In genomic region chr22:27088026-27088425, GRCh38 we compare ENCODE assay signal across 32 cellular contexts.
DNase-seq lines count a peak whose midpoint lies in the region; ATAC-seq and TF ChIP-seq lines count a peak whose summit lies in the region.
"Had no signal": no experiment of that assay in that cellular context is flagged by ENCODE, and none has a peak within 500 bp of the region (broad histone marks: within the 10 kb centered on the region; RNA-seq: fewer than 3 reads in every experiment).

No MANE protein-coding gene starts in this region.

- no peak overlapping the region for H3K9ac ChIP-seq in H9 (ENCODE audit: extremely low read depth, insufficient read length, low read length)

- H3K27ac Mint-ChIP-seq in H9 = no peak overlapping the region
- H3K27ac Mint-ChIP-seq: activated T-helper 2 cell treated with anti-CD3 and anti-CD28 coated beads, Interferon-gamma antibody, Interleukin-2, Interleukin-4, amounts not matched to agents 10 μg/mL and 5 μg/mL and 100 μg/mL, durations not matched to agents 14 hours and 24 hours and 36 hours; CD8-positive, alpha-beta memory T cell; natural killer cell; stimulated activated naive B cell treated with anti-CD40 and anti-IgM and Interleukin-4, amounts not matched to agents 10 μg/mL and 1 μg/mL and 100 μg/mL, for 72 hours; type B pancreatic cell had no signal

- no peaks in the 10 kb centered on the region for H3K79me1 ChIP-seq in H9 (ENCODE audit: insufficient read depth, low read depth, low read length, poor library complexity, severe bottlenecking)

- H3K9me3 ChIP-seq in H9 (ENCODE audit: control insufficient read depth, low read depth, low read length) (no peaks in the 10 kb centered on the region), right atrium auricular region (peaks cover 0 to 12% of the 10 kb centered on the region in 2 donors)
- H3K9me3 ChIP-seq: A549, colonic mucosa had no signal

- no peaks in the 10 kb centered on the region for H3K36me3 ChIP-seq in right atrium auricular region
- H3K36me3 ChIP-seq: cardiac muscle cell, colonic mucosa, WERI-Rb-1 had no signal

- CTCF ChIA-PET in GM10248 (lab: Yijun Ruan, JAX) = no interaction called here

- no peak overlapping the region for H2BK12ac ChIP-seq in H9 (ENCODE audit: insufficient read length, low read depth, low read length)

- no peak overlapping the region for H4K91ac ChIP-seq in H9 (ENCODE audit: insufficient read length, low read depth, low read length)

- no peak overlapping the region for H2AFZ ChIP-seq in H9 (ENCODE audit: low read length)

- no peak overlapping the region for H3K56ac ChIP-seq in H9 (ENCODE audit: insufficient read length, low read depth, low read length)

- no peak overlapping the region for H3K14ac ChIP-seq in H9 (ENCODE audit: insufficient read depth, low read length)

- no peak overlapping the region for H2BK15ac ChIP-seq in H9 (ENCODE audit: low read depth, low read length)

- H3K27me3 Mint-ChIP-seq in H9 (ENCODE audit: low read depth) = no peaks in the 10 kb centered on the region; the same call in 1 of the 2 replicates

- ATAC-seq in GM18868 (IDR thresholded peaks at IDR 0.05; ENCODE audit: unreplicated experiment) = no peak
- ATAC-seq: A549; natural killer cell; stimulated activated naive B cell treated with anti-CD40 and anti-IgM and Interleukin-4, amounts not matched to agents 10 μg/mL and 1 μg/mL and 100 μg/mL, for 72 hours had no signal

- no peak overlapping the region for H3K23ac ChIP-seq in H9 (ENCODE audit: insufficient read length, low read depth, low read length)

- H3K79me2 ChIP-seq in H9 (ENCODE audit: insufficient read depth, low read length) = no peaks in the 10 kb centered on the region

- TF ChIP-seq CTCF in GM10248 (IDR thresholded peaks at IDR 0.05; ENCODE audit: control extremely low read depth, extremely low read depth, low read depth, missing control alignments) = no peak
- no peak for TF ChIP-seq CTCF in H9 (conservative IDR thresholded peaks at IDR 0.05)
- TF ChIP-seq CTCF in right atrium auricular region (IDR thresholded peaks at IDR 0.05) = no peak

- H2BK120ac ChIP-seq in H9 (ENCODE audit: low read depth, low read length, poor library complexity, severe bottlenecking) = no peak overlapping the region

- H2BK5ac ChIP-seq in H9 (ENCODE audit: insufficient read length, low read length) = no peak overlapping the region

- no peak overlapping the region for H3T11ph ChIP-seq in H9 (ENCODE audit: low read length)

- POLR2A ChIA-PET in GM10248 (lab: Yijun Ruan, JAX) = no interaction called here

- no peak overlapping the region for H3K4me3 ChIP-seq in right atrium auricular region
- H3K4me3 ChIP-seq: A549, cardiac muscle cell, colonic mucosa, lung had no signal

- no peak overlapping the region for H3K4me3 Mint-ChIP-seq in H9
- H3K4me3 Mint-ChIP-seq: CD8-positive, alpha-beta memory T cell; natural killer cell; stimulated activated naive B cell treated with anti-CD40 and anti-IgM and Interleukin-4, amounts not matched to agents 10 μg/mL and 1 μg/mL and 100 μg/mL, for 72 hours; type B pancreatic cell had no signal

- H3K27me3 ChIP-seq in H9 (ENCODE audit: insufficient read depth, low read length) (no peaks in the 10 kb centered on the region), right atrium auricular region (no peaks in the 10 kb centered on the region)
- H3K27me3 ChIP-seq: colonic mucosa had no signal

- no peak overlapping the region for H2BK20ac ChIP-seq in H9 (ENCODE audit: low read depth, low read length, poor library complexity, severe bottlenecking)

- no peak overlapping the region for H2AK5ac ChIP-seq in H9 (ENCODE audit: insufficient read length, low read length)

- H3K4me1 Mint-ChIP-seq in H9 = peaks cover 21 to 31% of the 10 kb centered on the region in 2 experiments
- H3K4me1 Mint-ChIP-seq: CD8-positive, alpha-beta memory T cell; natural killer cell; stimulated activated naive B cell treated with anti-CD40 and anti-IgM and Interleukin-4, amounts not matched to agents 10 μg/mL and 1 μg/mL and 100 μg/mL, for 72 hours had no signal

- H3K4ac ChIP-seq in H9 (ENCODE audit: low read depth, low read length) = no peak overlapping the region

- H4K5ac ChIP-seq in H9 (ENCODE audit: insufficient read length, low read depth, low read length) = no peak overlapping the region

- no peaks in the 10 kb centered on the region for H3K9me3 Mint-ChIP-seq in H9
- H3K9me3 Mint-ChIP-seq: activated T-helper 2 cell treated with anti-CD3 and anti-CD28 coated beads, Interferon-gamma antibody, Interleukin-2, Interleukin-4, amounts not matched to agents 10 μg/mL and 5 μg/mL and 100 μg/mL, durations not matched to agents 14 hours and 24 hours and 36 hours; natural killer cell; stimulated activated naive B cell treated with anti-CD40 and anti-IgM and Interleukin-4, amounts not matched to agents 10 μg/mL and 1 μg/mL and 100 μg/mL, for 72 hours; type B pancreatic cell had no signal

- no peaks in the 10 kb centered on the region for H3K36me3 Mint-ChIP-seq in H9 (ENCODE audit: insufficient read depth in 1 of 3, low read depth in 3 of 3)
- H3K36me3 Mint-ChIP-seq: natural killer cell; stimulated activated naive B cell treated with anti-CD40 and anti-IgM and Interleukin-4, amounts not matched to agents 10 μg/mL and 1 μg/mL and 100 μg/mL, for 72 hours; type B pancreatic cell had no signal

- H3K23me2 ChIP-seq in H9 (ENCODE audit: insufficient read length, low read depth, low read length, poor library complexity, severe bottlenecking) = no peaks in the 10 kb centered on the region

- H4K8ac ChIP-seq in H9 (replicated peaks; ENCODE audit: insufficient read length, low read depth, low read length) = no peak overlapping the region

- H3K4me1 ChIP-seq in H9 (ENCODE audit: insufficient read depth, low read length) (no peaks in the 10 kb centered on the region), right atrium auricular region (no peaks in the 10 kb centered on the region)
- H3K4me1 ChIP-seq: A549, colonic mucosa had no signal

- no peaks in the 10 kb centered on the region for H4K20me1 ChIP-seq in H9 (ENCODE audit: control insufficient read depth, insufficient read depth, insufficient read length)

- H3K4me2 ChIP-seq in H9 (ENCODE audit: insufficient read depth, insufficient read length, low read length) = no peak overlapping the region
- H3K4me2 ChIP-seq: A549 had no signal

- no peak overlapping the region for H3K27ac ChIP-seq in H9 (ENCODE audit: insufficient read length, low read depth, low read length)
- H3K27ac ChIP-seq in right atrium auricular region = no peak overlapping the region
- H3K27ac ChIP-seq: A549, cardiac muscle cell, colonic mucosa, RWPE1, WERI-Rb-1 had no signal

- WGBS in H9 (ENCODE audit: extremely low coverage, insufficient read length, low lambda C conversion rate) = no CpG with 5 or more reads among the region's 1 CpG

- DNase-seq in AG20443 (ENCODE audit: low spot score) (peak; percentile 28), RPMI7951 (ENCODE audit: low read depth) (peak; percentile 65), fibroblast of gingiva (ENCODE audit: low read depth) (peak; percentile 41), non-pigmented ciliary epithelial cell (ENCODE audit: low read depth) (peak; percentile 37), GM10248 (ENCODE audit: extremely low spot score) (no peak), H9 (no peak), right atrium auricular region (ENCODE audit: low spot score) (no peak)
- DNase-seq: activated CD4-positive, alpha-beta T cell treated with anti-CD3 and anti-CD28 coated beads for 4 hours; activated CD8-positive, alpha-beta memory T cell treated with anti-CD3 and anti-CD28 coated beads for 24 hours; activated naive CD4-positive, alpha-beta T cell treated with anti-CD3 and anti-CD28 coated beads, Interleukin-2, amount 50 U/mL, for 16 hours; activated T-cell treated with anti-CD3 and anti-CD28 coated beads for 4 hours; amygdala; CD8-positive, alpha-beta memory T cell; colonic mucosa; effector CD4-positive, alpha-beta T cell; foreskin melanocyte; HCEC 1CT; Kasumi-1; natural killer cell; NCI-H1436 treated with DMSO at 0.1 percent for 48 hours; NCI-H446 treated with DMSO at 0.1 percent for 48 hours; small intestine; stimulated activated naive B cell treated with anti-CD40 and anti-IgM and Interleukin-4, amounts not matched to agents 10 μg/mL and 1 μg/mL and 100 μg/mL, for 72 hours; substantia nigra; WERI-Rb-1 had no signal

- H3K18ac ChIP-seq in H9 (ENCODE audit: insufficient read length, low read depth, low read length) = no peak overlapping the region

Comparison
In these comparisons a context has a peak if more than half of its experiments do, and no peak if none do; other contexts are left out.
1. DNase-seq: peak in AG20443 (single experiment), RPMI7951 (single experiment), fibroblast of gingiva (single experiment) and non-pigmented ciliary epithelial cell (single experiment); none in GM10248 (single experiment), H9 (single experiment) and right atrium auricular region (single experiment).